9 cellular contexts compared by ENCODE assay signal in genomic region chr17:40284085-40284713, GRCh38.
DNase-seq lines count a peak whose midpoint lies in the region; ATAC-seq lines count a peak whose summit lies in the region.
"Had no signal": no experiment of that assay in that cellular context is flagged by ENCODE, and none has a peak within 500 bp of the region (broad histone marks: within the 10 kb centered on the region; RNA-seq: fewer than 3 reads in every experiment).

No MANE protein-coding gene starts in this region.

- no peaks in the 10 kb centered on the region for H3K9me3 ChIP-seq in SK-N-MC (ENCODE audit: low read depth, low read length)

- H3K36me3 ChIP-seq in SK-N-MC (ENCODE audit: insufficient read depth, low read length) = peaks cover 22% of the 10 kb centered on the region
- peaks cover 4% of the 10 kb centered on the region for H3K36me3 ChIP-seq in rectal smooth muscle tissue (ENCODE audit: control insufficient read depth, insufficient read depth, low read length)

- 0 out of 2 replicates have a peak overlapping the region, but pooled peaks have one; percentile 53 for H3K27ac ChIP-seq in SK-N-MC
- H3K27ac ChIP-seq in rectal smooth muscle tissue (ENCODE audit: low read depth, low read length) = peak overlapping the region; percentile 55
- H3K27ac ChIP-seq: HL-60 had no signal

- no peak for ATAC-seq in HG03139 (IDR thresholded peaks at IDR 0.05; ENCODE audit: unreplicated experiment)
- ATAC-seq in HG03457 (IDR thresholded peaks at IDR 0.05; ENCODE audit: unreplicated experiment) = no peak
- no peak for ATAC-seq in HG03095 (IDR thresholded peaks at IDR 0.05; ENCODE audit: unreplicated experiment)

- H3K4me3 ChIP-seq in SK-N-MC (no peak overlapping the region), rectal smooth muscle tissue (ENCODE audit: low read length) (no peak overlapping the region)

- no peaks in the 10 kb centered on the region for H3K27me3 ChIP-seq in rectal smooth muscle tissue (ENCODE audit: control insufficient read depth, insufficient read depth, low read length)

- DNase-seq in GM03348 (ENCODE audit: low spot score) (peak; percentile 73), SK-N-MC (ENCODE audit: low read depth, low spot score) (no peak), fibroblast of gingiva (ENCODE audit: low read depth) (peak; percentile 88), SHP77 (lab: John Stamatoyannopoulos, UW) (no peak)

- H3K4me1 ChIP-seq in rectal smooth muscle tissue (ENCODE audit: control insufficient read depth, insufficient read depth, low read length) = peaks cover 5% of the 10 kb centered on the region

- H3K9ac ChIP-seq in SK-N-MC (ENCODE audit: insufficient read length) (no peak overlapping the region), rectal smooth muscle tissue (ENCODE audit: low read length) (no peak overlapping the region)

Comparison
In these comparisons a context has a peak if more than half of its experiments do, and no peak if none do; other contexts are left out.
1. DNase-seq: peak in GM03348 (single experiment) and fibroblast of gingiva (single experiment); none in SK-N-MC (single experiment) and SHP77 (0 of 2).